ENCODE assay signal across 9 cellular contexts in genomic region chr11:71488086-71488967, GRCh38. TPM values are rescaled to one million over a fixed set of nuclear protein-coding genes. Genes with fewer than 3 reads are reported as not detected.
DNase-seq lines count a peak whose midpoint lies in the region; ATAC-seq and TF ChIP-seq lines count a peak whose summit lies in the region.
"Had no signal": no experiment of that assay in that cellular context is flagged by ENCODE, and none has a peak within 500 bp of the region (broad histone marks: within the 10 kb centered on the region; RNA-seq: fewer than 3 reads in every experiment).

No MANE protein-coding gene starts in this region.

- no peaks in the 10 kb centered on the region for H3K27me3 Mint-ChIP-seq in nephron (ENCODE audit: low read depth)

- no peak for ATAC-seq in GM21529 (IDR thresholded peaks at IDR 0.05; ENCODE audit: unreplicated experiment)

- TF ChIP-seq CTCF in nephron (IDR thresholded peaks at IDR 0.05; ENCODE audit: unreplicated experiment in 3 of 3) = no peak

- H3K4me1 Mint-ChIP-seq in nephron = peaks cover 20% of the 10 kb centered on the region

- peak overlapping the region; percentile 38 to 72 (median 51) for H3K27ac Mint-ChIP-seq in nephron

- DNase-seq in EH (ENCODE audit: low read depth) (peak; percentile 41), NCI-H2227 treated with DMSO at 0.1 percent for 48 hours (lab: John Stamatoyannopoulos, UW) (peak; percentile 6), dermis microvascular lymphatic vessel endothelial cell (ENCODE audit: low read depth in 2 of 2) (peak; percentile 28 to 85), hippocampal formation (lab: John Stamatoyannopoulos, UW) (no peak), OCI-M2 (lab: John Stamatoyannopoulos, UW; ENCODE audit: unreplicated experiment) (no peak)
- DNase-seq in activated CD4-positive, alpha-beta T cell treated with anti-CD3 and anti-CD28 coated beads, Interleukin-2, amount 50 U/mL, for 1 hour = no peak
- DNase-seq: glutamatergic neuron had no signal

- H3K4me3 Mint-ChIP-seq in nephron = no peak overlapping the region

- peaks cover 64% of the 10 kb centered on the region for H3K36me3 Mint-ChIP-seq in nephron (ENCODE audit: low read depth)

- no peaks in the 10 kb centered on the region for H3K9me3 Mint-ChIP-seq in nephron

RNA-seq across cellular contexts. Expression of gene NADSYN1, which starts 35.3 kb away (rescaled TPM):
- 60.5 and 88.1 TPM in 2 replicates for total RNA-seq in dermis microvascular lymphatic vessel endothelial cell

RNA-seq across cellular contexts. Expression of gene KRTAP5-7, which starts 38.7 kb away (rescaled TPM):
- total RNA-seq in dermis microvascular lymphatic vessel endothelial cell = not detected in 2 replicates

RNA-seq across cellular contexts. Expression of gene DHCR7, which starts 40.1 kb away (rescaled TPM):
- total RNA-seq in dermis microvascular lymphatic vessel endothelial cell = 42.6 and 57.5 TPM in 2 replicates

RNA-seq across cellular contexts. Expression of gene KRTAP5-8, which starts 49.5 kb away (rescaled TPM):
- not detected in 2 replicates for total RNA-seq in dermis microvascular lymphatic vessel endothelial cell

RNA-seq across cellular contexts. Expression of gene KRTAP5-9, which starts 59.9 kb away (rescaled TPM):
- not detected in 2 replicates for total RNA-seq in dermis microvascular lymphatic vessel endothelial cell

Comparison
In these comparisons a context has a peak if more than half of its experiments do, and no peak if none do; other contexts are left out.
1. DNase-seq: peak in EH (single experiment), NCI-H2227 treated with DMSO at 0.1 percent for 48 hours (single experiment) and dermis microvascular lymphatic vessel endothelial cell (2 of 2); none in hippocampal formation (0 of 2), OCI-M2 (single experiment) and activated CD4-positive, alpha-beta T cell treated with anti-CD3 and anti-CD28 coated beads, Interleukin-2, amount 50 U/mL, for 1 hour (single experiment).